8 cellular contexts compared by ENCODE assay signal in genomic region chr13:114314074-114314912, GRCh38. TPM values are rescaled to one million over a fixed set of nuclear protein-coding genes. Genes with fewer than 3 reads are reported as not detected.
DNase-seq lines count a peak whose midpoint lies in the region; ATAC-seq and TF ChIP-seq lines count a peak whose summit lies in the region.

A gene with protein sequence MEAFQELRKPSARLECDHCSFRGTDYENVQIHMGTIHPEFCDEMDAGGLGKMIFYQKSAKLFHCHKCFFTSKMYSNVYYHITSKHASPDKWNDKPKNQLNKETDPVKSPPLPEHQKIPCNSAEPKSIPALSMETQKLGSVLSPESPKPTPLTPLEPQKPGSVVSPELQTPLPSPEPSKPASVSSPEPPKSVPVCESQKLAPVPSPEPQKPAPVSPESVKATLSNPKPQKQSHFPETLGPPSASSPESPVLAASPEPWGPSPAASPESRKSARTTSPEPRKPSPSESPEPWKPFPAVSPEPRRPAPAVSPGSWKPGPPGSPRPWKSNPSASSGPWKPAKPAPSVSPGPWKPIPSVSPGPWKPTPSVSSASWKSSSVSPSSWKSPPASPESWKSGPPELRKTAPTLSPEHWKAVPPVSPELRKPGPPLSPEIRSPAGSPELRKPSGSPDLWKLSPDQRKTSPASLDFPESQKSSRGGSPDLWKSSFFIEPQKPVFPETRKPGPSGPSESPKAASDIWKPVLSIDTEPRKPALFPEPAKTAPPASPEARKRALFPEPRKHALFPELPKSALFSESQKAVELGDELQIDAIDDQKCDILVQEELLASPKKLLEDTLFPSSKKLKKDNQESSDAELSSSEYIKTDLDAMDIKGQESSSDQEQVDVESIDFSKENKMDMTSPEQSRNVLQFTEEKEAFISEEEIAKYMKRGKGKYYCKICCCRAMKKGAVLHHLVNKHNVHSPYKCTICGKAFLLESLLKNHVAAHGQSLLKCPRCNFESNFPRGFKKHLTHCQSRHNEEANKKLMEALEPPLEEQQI (plus strand): TSS chr13:114314503. CDS start chr13:114323843, 9,340 bp downstream.

- CTCF ChIA-PET in activated CD4-positive, alpha-beta T cell treated with anti-CD3 and anti-CD28 coated beads, Interleukin-2, amount 10 ng/mL, durations not matched to agents 7 days and 5 days (lab: Charles Lee), result interaction anchor here (1.0 kb wide), 1 partner anchor 22 kb away, joined by 6 read pairs; no protein-coding TSS in a partner anchor

- peak within 1 kb of the TSS; percentile 91 for H3K4me3 Mint-ChIP-seq in activated CD4-positive, alpha-beta T cell treated with anti-CD3 and anti-CD28 coated beads, Interleukin-2, amount 10 ng/mL, durations not matched to agents 7 days and 5 days

- H3K4me3 ChIP-seq in BLaER1 treated with 17β-estradiol and CSF1 and Interleukin-3, amounts not matched to agents 10 nM and 100 nM, result peak within 1 kb of the TSS; percentile 75 to 90 (median 82)
- peak within 1 kb of the TSS; percentile 92 for H3K4me3 ChIP-seq in coronary artery

- no peaks in the 10 kb centered on the region for H3K27me3 Mint-ChIP-seq in activated CD4-positive, alpha-beta T cell treated with anti-CD3 and anti-CD28 coated beads, Interleukin-2, amount 10 ng/mL, durations not matched to agents 7 days and 5 days

- POLR2A ChIA-PET in activated CD4-positive, alpha-beta T cell treated with anti-CD3 and anti-CD28 coated beads, Interleukin-2, amount 10 ng/mL, durations not matched to agents 7 days and 5 days (lab: Charles Lee), result no interaction called here

- peaks cover 0 to 36% (median 25%) of the 10 kb centered on the region in 11 experiments; a peak in 15 of 22 replicates for H3K36me3 ChIP-seq in BLaER1 treated with 17β-estradiol and CSF1 and Interleukin-3, amounts not matched to agents 10 nM and 100 nM

- peak within 1 kb of the TSS; percentile 94 for H3K27ac Mint-ChIP-seq in activated CD4-positive, alpha-beta T cell treated with anti-CD3 and anti-CD28 coated beads, Interleukin-2, amount 10 ng/mL, durations not matched to agents 7 days and 5 days

- H3K4me1 ChIP-seq in BLaER1 treated with 17β-estradiol and CSF1 and Interleukin-3, amounts not matched to agents 10 nM and 100 nM, result peaks cover 45 to 86% (median 77%) of the 10 kb centered on the region in 10 experiments

- intact Hi-C loops in left colon (cut with DNase I, micrococcal nuclease), result no loop called here

- H3K36me3 Mint-ChIP-seq in activated CD4-positive, alpha-beta T cell treated with anti-CD3 and anti-CD28 coated beads, Interleukin-2, amount 10 ng/mL, durations not matched to agents 7 days and 5 days (ENCODE audit: low read depth), result peaks cover 20% of the 10 kb centered on the region

- no peaks in the 10 kb centered on the region for H3K9me3 Mint-ChIP-seq in activated CD4-positive, alpha-beta T cell treated with anti-CD3 and anti-CD28 coated beads, Interleukin-2, amount 10 ng/mL, durations not matched to agents 7 days and 5 days

- H3K4me1 Mint-ChIP-seq in activated CD4-positive, alpha-beta T cell treated with anti-CD3 and anti-CD28 coated beads, Interleukin-2, amount 10 ng/mL, durations not matched to agents 7 days and 5 days, result peaks cover 45% of the 10 kb centered on the region

- H3K9ac ChIP-seq in BLaER1 treated with 17β-estradiol and CSF1 and Interleukin-3, amounts not matched to agents 10 nM and 100 nM, result peak within 1 kb of the TSS; percentile 88 to 97 (median 93)

- TF ChIP-seq CTCF in coronary artery (IDR thresholded peaks at IDR 0.05), result no peak

- DNase-seq in NCI-H526 (lab: John Stamatoyannopoulos, UW) (peak; percentile 90 to 99), coronary artery (ENCODE audit: low spot score) (peak; percentile 96), left colon (peak; percentile 94 to 97)
- DNase-seq in activated CD4-positive, alpha-beta T cell treated with anti-CD3 and anti-CD28 coated beads, Interleukin-2, amount 10 ng/mL, durations not matched to agents 7 days and 5 days, result peak; percentile 93
- DNase-seq in stimulated activated CD4-positive, alpha-beta T cell treated with anti-CD3 and anti-CD28 coated beads, Interleukin-1b, Interleukin-23, amount 100 ng/mL, for 4 hours (ENCODE audit: low read depth in 2 of 2), result peak; percentile 82 to 90

- peaks cover 35 to 49% (median 42%) of the 10 kb centered on the region in 11 experiments; a peak in 20 of 22 replicates for H4K20me1 ChIP-seq in BLaER1 treated with 17β-estradiol and CSF1 and Interleukin-3, amounts not matched to agents 10 nM and 100 nM

- ATAC-seq in GM19328 (IDR thresholded peaks at IDR 0.05; ENCODE audit: unreplicated experiment), result peak; percentile 75
- peak; percentile 69 for ATAC-seq in HG03469 (IDR thresholded peaks at IDR 0.05; ENCODE audit: unreplicated experiment)
- ATAC-seq in left colon, result peak; percentile 94

- H3K9me3 ChIP-seq in BLaER1 treated with 17β-estradiol and CSF1 and Interleukin-3, amounts not matched to agents 10 nM and 100 nM (replicated peaks in 1 of 11), result no peaks in the 10 kb centered on the region

- H3K4me2 ChIP-seq in BLaER1 treated with 17β-estradiol and CSF1 and Interleukin-3, amounts not matched to agents 10 nM and 100 nM, result peak within 1 kb of the TSS; percentile 77 to 94 (median 88)

- no peaks in the 10 kb centered on the region for H3K27me3 ChIP-seq in BLaER1 treated with 17β-estradiol and CSF1 and Interleukin-3, amounts not matched to agents 10 nM and 100 nM

- peak within 1 kb of the TSS; percentile 81 to 97 (median 94) for H3K27ac ChIP-seq in BLaER1 treated with 17β-estradiol and CSF1 and Interleukin-3, amounts not matched to agents 10 nM and 100 nM
- peak within 1 kb of the TSS; percentile 76 to 95 for H3K27ac ChIP-seq in coronary artery

RNA-seq across cellular contexts. Expression of the gene that starts here (rescaled TPM):
- total RNA-seq in activated CD4-positive, alpha-beta T cell treated with anti-CD3 and anti-CD28 coated beads, Interleukin-2, amount 10 ng/mL, durations not matched to agents 7 days and 5 days, result 10 to 100 TPM; 31.9 to 34.8 TPM
- 10 to 100 TPM; 14.5 to 16.6 TPM for total RNA-seq in left colon

Comparison
In these comparisons a context has a peak if more than half of its experiments do, and no peak if none do; other contexts are left out.
1. Peak in every context shown above with its lines: DNase-seq, ATAC-seq, H3K4me3 ChIP-seq and H3K27ac ChIP-seq.